In genomic region chr10:71608863-71609768, GRCh38 we compare ENCODE assay signal across 8 cellular contexts.
DNase-seq lines count a peak whose midpoint lies in the region; ATAC-seq and TF ChIP-seq lines count a peak whose summit lies in the region.

No MANE protein-coding gene starts in this region.

- BruUV-seq in PC-3 (replicated peaks; lab: Mats Ljungman, UMichigan), result no TSS peak

- peak; percentile 60 for TF ChIP-seq CTCF in CD8-positive, alpha-beta T cell (IDR thresholded peaks at IDR 0.05)
- TF ChIP-seq CTCF in PC-3 (conservative IDR thresholded peaks at IDR 0.05; ENCODE audit: low read depth, low read length) (peak; percentile 73), neural progenitor cell (IDR thresholded peaks at IDR 0.05) (peak; percentile 93)

- H3K27ac Mint-ChIP-seq in CD8-positive, alpha-beta T cell, result no peak overlapping the region
- H3K27ac Mint-ChIP-seq in activated T-helper 1 cell treated with anti-CD3 and anti-CD28 coated beads, Interleukin-12 subunit alpha, Interleukin-12 subunit beta, Interleukin-2, Interleukin-4 antibody, amounts not matched to agents 30 ng/mL and 10 ng/mL and 1 ng/mL, durations not matched to agents 14 hours and 24 hours and 36 hours, result no peak overlapping the region
- peak overlapping the region; percentile 85 for H3K27ac Mint-ChIP-seq in neural progenitor cell

- H3K36me3 ChIP-seq in CD8-positive, alpha-beta T cell (ENCODE audit: insufficient read depth, low read length), result no peaks in the 10 kb centered on the region
- H3K36me3 ChIP-seq in PC-3 (ENCODE audit: low read depth, low read length) (no peaks in the 10 kb centered on the region), neural progenitor cell (no peaks in the 10 kb centered on the region)

- H3K4me3 Mint-ChIP-seq in CD8-positive, alpha-beta T cell, result no peak overlapping the region
- H3K4me3 Mint-ChIP-seq in activated T-helper 1 cell treated with anti-CD3 and anti-CD28 coated beads, Interleukin-12 subunit alpha, Interleukin-12 subunit beta, Interleukin-2, Interleukin-4 antibody, amounts not matched to agents 30 ng/mL and 10 ng/mL and 1 ng/mL, durations not matched to agents 14 hours and 24 hours and 36 hours, result no peak overlapping the region
- H3K4me3 Mint-ChIP-seq in neural progenitor cell, result peak overlapping the region; percentile 54

- no peak overlapping the region for H3K27ac ChIP-seq in CD8-positive, alpha-beta T cell (ENCODE audit: low read depth, low read length)
- H3K27ac ChIP-seq in PC-3 (ENCODE audit: low read length) (no peak overlapping the region), neural progenitor cell (peak overlapping the region; percentile 36)

- H3F3A ChIP-seq in PC-3 (ENCODE audit: low read length, unreplicated experiment), result no peaks in the 10 kb centered on the region
- peaks cover 66% of the 10 kb centered on the region for H3F3A ChIP-seq in neural progenitor cell (ENCODE audit: low read depth)

- H2AFZ ChIP-seq in PC-3 (ENCODE audit: low read length) (no peak overlapping the region), neural progenitor cell (replicated peaks) (peak overlapping the region; percentile 48)

- H3K27me3 ChIP-seq in CD8-positive, alpha-beta T cell (ENCODE audit: insufficient read depth, low read length), result no peaks in the 10 kb centered on the region
- H3K27me3 ChIP-seq in PC-3 (ENCODE audit: low read length) (no peaks in the 10 kb centered on the region), neural progenitor cell (no peaks in the 10 kb centered on the region)

- intact Hi-C loops in CD8-positive, alpha-beta T cell (cut with DNase I, micrococcal nuclease), result loop anchor here (1.0 to 5.0 kb wide), 3 partner anchors 203 to 295 kb away; no protein-coding TSS in a partner anchor
- intact Hi-C loops in PC-3 (cut with micrococcal nuclease), result no loop called here
- intact Hi-C loops in activated T-helper 1 cell treated with anti-CD3 and anti-CD28 coated beads, Interleukin-12 subunit alpha, Interleukin-12 subunit beta, Interleukin-2, Interleukin-4 antibody, amounts not matched to agents 30 ng/mL and 10 ng/mL and 1 ng/mL, durations not matched to agents 14 hours and 24 hours and 36 hours (cut with micrococcal nuclease), result loop anchor here (1.0 kb wide), 3 partner anchors 123 to 295 kb away; no protein-coding TSS in a partner anchor

- H3K27me3 Mint-ChIP-seq in CD8-positive, alpha-beta T cell (ENCODE audit: low read depth), result peaks cover 13% of the 10 kb centered on the region
- H3K27me3 Mint-ChIP-seq in activated T-helper 1 cell treated with anti-CD3 and anti-CD28 coated beads, Interleukin-12 subunit alpha, Interleukin-12 subunit beta, Interleukin-2, Interleukin-4 antibody, amounts not matched to agents 30 ng/mL and 10 ng/mL and 1 ng/mL, durations not matched to agents 14 hours and 24 hours and 36 hours (ENCODE audit: insufficient read depth), result peaks cover 4% of the 10 kb centered on the region
- peaks cover 14% of the 10 kb centered on the region for H3K27me3 Mint-ChIP-seq in neural progenitor cell (ENCODE audit: insufficient read depth, low read depth)

- no peak overlapping the region for H3K4me3 ChIP-seq in CD8-positive, alpha-beta T cell (ENCODE audit: low read depth, low read length)
- H3K4me3 ChIP-seq in PC-3 (ENCODE audit: low read length) (no peak overlapping the region), neural progenitor cell (no peak overlapping the region)

- ATAC-seq in CD8-positive, alpha-beta T cell, result peak; percentile 52
- peak; percentile 35; the same call in 1 of the 2 replicates for ATAC-seq in PC-3
- ATAC-seq in HG03469 (IDR thresholded peaks at IDR 0.05; ENCODE audit: unreplicated experiment), result no peak

- CTCF ChIA-PET in CD8-positive, alpha-beta T cell (lab: Charles Lee), result interaction anchor here (0.7 to 3.8 kb wide), 20 partner anchors 11 to 296 kb away, joined by 3 to 9 read pairs (median 4); no protein-coding TSS in a partner anchor
- CTCF ChIA-PET in PC-3 (lab: Charles Lee), result interaction anchor here (0.6 to 0.7 kb wide), 3 partner anchors 34 to 709 kb away, joined by 4 to 7 read pairs (median 6); no protein-coding TSS in a partner anchor

- no peaks in the 10 kb centered on the region for H3K9me3 Mint-ChIP-seq in CD8-positive, alpha-beta T cell
- H3K9me3 Mint-ChIP-seq in activated T-helper 1 cell treated with anti-CD3 and anti-CD28 coated beads, Interleukin-12 subunit alpha, Interleukin-12 subunit beta, Interleukin-2, Interleukin-4 antibody, amounts not matched to agents 30 ng/mL and 10 ng/mL and 1 ng/mL, durations not matched to agents 14 hours and 24 hours and 36 hours, result no peaks in the 10 kb centered on the region
- H3K9me3 Mint-ChIP-seq in neural progenitor cell, result no peaks in the 10 kb centered on the region

- peak; percentile 34 to 69 (median 54) for DNase-seq in CD8-positive, alpha-beta T cell
- DNase-seq in HT1080 (ENCODE audit: low read depth), result peak; percentile 40
- DNase-seq in PC-3, result peak; percentile 62
- DNase-seq in activated T-helper 1 cell treated with anti-CD3 and anti-CD28 coated beads, Interleukin-12 subunit alpha, Interleukin-12 subunit beta, Interleukin-2, Interleukin-4 antibody, amounts not matched to agents 30 ng/mL and 10 ng/mL and 1 ng/mL, durations not matched to agents 14 hours and 24 hours and 36 hours (ENCODE audit: low spot score), result peak; percentile 35
- peak; percentile 66 for DNase-seq in fibroblast of peridontal ligament (ENCODE audit: extremely low read depth)
- peak; percentile 96 for DNase-seq in neural progenitor cell (ENCODE audit: low spot score)
- DNase-seq in superior temporal gyrus (ENCODE audit: extremely low spot score), result peak; percentile 88

- H3K9me2 ChIP-seq in PC-3 (replicated peaks; ENCODE audit: low read length), result no peaks in the 10 kb centered on the region

- H3K9me3 ChIP-seq in CD8-positive, alpha-beta T cell (ENCODE audit: low read length), result no peaks in the 10 kb centered on the region
- H3K9me3 ChIP-seq in PC-3 (ENCODE audit: low read length), result no peaks in the 10 kb centered on the region
- H3K9me3 ChIP-seq in neural progenitor cell (ENCODE audit: low read depth), result no peaks in the 10 kb centered on the region

- no peaks in the 10 kb centered on the region for H3K36me3 Mint-ChIP-seq in CD8-positive, alpha-beta T cell
- H3K36me3 Mint-ChIP-seq in activated T-helper 1 cell treated with anti-CD3 and anti-CD28 coated beads, Interleukin-12 subunit alpha, Interleukin-12 subunit beta, Interleukin-2, Interleukin-4 antibody, amounts not matched to agents 30 ng/mL and 10 ng/mL and 1 ng/mL, durations not matched to agents 14 hours and 24 hours and 36 hours (ENCODE audit: low read depth), result no peaks in the 10 kb centered on the region
- H3K36me3 Mint-ChIP-seq in neural progenitor cell, result no peaks in the 10 kb centered on the region

- H3K79me2 ChIP-seq in PC-3 (ENCODE audit: low read length), result no peaks in the 10 kb centered on the region
- no peaks in the 10 kb centered on the region for H3K79me2 ChIP-seq in neural progenitor cell (ENCODE audit: low read depth)

- H3K4me2 ChIP-seq in PC-3 (ENCODE audit: low read length) (no peak overlapping the region), neural progenitor cell (peak overlapping the region; percentile 54)

- no peaks in the 10 kb centered on the region for H4K20me1 ChIP-seq in PC-3 (ENCODE audit: low read length)
- H4K20me1 ChIP-seq in neural progenitor cell (ENCODE audit: low read depth), result no peaks in the 10 kb centered on the region

- POLR2A ChIA-PET in CD8-positive, alpha-beta T cell (lab: Charles Lee), result no interaction called here
- POLR2A ChIA-PET in PC-3 (lab: Charles Lee; ENCODE audit: unreplicated experiment), result no interaction called here

- H3K4me1 Mint-ChIP-seq in CD8-positive, alpha-beta T cell (ENCODE audit: low read depth), result no peaks in the 10 kb centered on the region
- peaks cover 5% of the 10 kb centered on the region for H3K4me1 Mint-ChIP-seq in activated T-helper 1 cell treated with anti-CD3 and anti-CD28 coated beads, Interleukin-12 subunit alpha, Interleukin-12 subunit beta, Interleukin-2, Interleukin-4 antibody, amounts not matched to agents 30 ng/mL and 10 ng/mL and 1 ng/mL, durations not matched to agents 14 hours and 24 hours and 36 hours (ENCODE audit: low read depth)
- H3K4me1 Mint-ChIP-seq in neural progenitor cell, result peaks cover 76% of the 10 kb centered on the region

- no peak overlapping the region for H3K9ac ChIP-seq in PC-3 (ENCODE audit: low read length)
- no peak overlapping the region for H3K9ac ChIP-seq in neural progenitor cell

- no peaks in the 10 kb centered on the region for H3K4me1 ChIP-seq in CD8-positive, alpha-beta T cell (ENCODE audit: insufficient read depth, low read length)
- peaks cover 14% of the 10 kb centered on the region for H3K4me1 ChIP-seq in PC-3 (ENCODE audit: insufficient read depth, low read length)
- peaks cover 48% of the 10 kb centered on the region for H3K4me1 ChIP-seq in neural progenitor cell

Comparison
In these comparisons a context has a peak if more than half of its experiments do, and no peak if none do; other contexts are left out.
1. DNase-seq: peak in every context shown above with its lines; median percentile 96 in neural progenitor cell; 88 in superior temporal gyrus; 66 in fibroblast of peridontal ligament; 62 in PC-3; 54 in CD8-positive, alpha-beta T cell; 40 in HT1080; 35 in activated T-helper 1 cell treated with anti-CD3 and anti-CD28 coated beads, Interleukin-12 subunit alpha, Interleukin-12 subunit beta, Interleukin-2, Interleukin-4 antibody, amounts not matched to agents 30 ng/mL and 10 ng/mL and 1 ng/mL, durations not matched to agents 14 hours and 24 hours and 36 hours.